1 cellular context compared by ENCODE assay signal in the genomic region with DNA sequence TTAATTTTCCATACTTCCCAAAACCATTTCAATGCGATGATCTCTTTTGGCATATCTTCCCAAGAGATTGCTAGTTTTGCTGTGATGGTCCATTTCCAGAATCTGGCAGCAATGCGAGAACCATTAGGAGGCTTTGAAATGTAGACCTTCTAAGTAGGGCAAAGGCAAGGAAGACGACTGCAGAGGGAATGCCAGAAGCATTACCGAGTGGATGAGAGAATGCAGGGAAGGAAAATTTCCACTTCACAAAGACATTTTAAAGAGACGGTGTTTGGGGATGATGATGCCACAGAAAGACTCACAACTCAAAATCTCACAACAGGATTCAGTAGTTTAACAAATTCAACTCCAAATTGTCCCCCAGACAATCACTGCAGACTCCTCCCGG.
TF ChIP-seq lines count a peak whose summit lies in the region.

No MANE protein-coding gene starts in this region.

TF ChIP-seq in H1, 55 proteins besides CTCF, POLR2A, EP300 and RAD21:
- TF ChIP-seq CEBPB (IDR thresholded peaks at IDR 0.05; ENCODE audit: low read depth, low read length) (no peak), SUZ12 (IDR thresholded peaks at IDR 0.05; ENCODE audit: low read length) (no peak), NRF1 (IDR thresholded peaks at IDR 0.05; ENCODE audit: low read depth, low read length) (no peak), CHD2 (IDR thresholded peaks at IDR 0.05; ENCODE audit: low read length) (no peak), MAX (IDR thresholded peaks at IDR 0.05) (no peak), JUND (IDR thresholded peaks at IDR 0.05; ENCODE audit: low read length) (no peak)
- TF ChIP-seq, protein P1, sequence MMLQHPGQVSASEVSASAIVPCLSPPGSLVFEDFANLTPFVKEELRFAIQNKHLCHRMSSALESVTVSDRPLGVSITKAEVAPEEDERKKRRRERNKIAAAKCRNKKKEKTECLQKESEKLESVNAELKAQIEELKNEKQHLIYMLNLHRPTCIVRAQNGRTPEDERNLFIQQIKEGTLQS (IDR thresholded peaks at IDR 0.05; ENCODE audit: insufficient read depth, low read depth, low read length): no peak
- TF ChIP-seq, protein P2, sequence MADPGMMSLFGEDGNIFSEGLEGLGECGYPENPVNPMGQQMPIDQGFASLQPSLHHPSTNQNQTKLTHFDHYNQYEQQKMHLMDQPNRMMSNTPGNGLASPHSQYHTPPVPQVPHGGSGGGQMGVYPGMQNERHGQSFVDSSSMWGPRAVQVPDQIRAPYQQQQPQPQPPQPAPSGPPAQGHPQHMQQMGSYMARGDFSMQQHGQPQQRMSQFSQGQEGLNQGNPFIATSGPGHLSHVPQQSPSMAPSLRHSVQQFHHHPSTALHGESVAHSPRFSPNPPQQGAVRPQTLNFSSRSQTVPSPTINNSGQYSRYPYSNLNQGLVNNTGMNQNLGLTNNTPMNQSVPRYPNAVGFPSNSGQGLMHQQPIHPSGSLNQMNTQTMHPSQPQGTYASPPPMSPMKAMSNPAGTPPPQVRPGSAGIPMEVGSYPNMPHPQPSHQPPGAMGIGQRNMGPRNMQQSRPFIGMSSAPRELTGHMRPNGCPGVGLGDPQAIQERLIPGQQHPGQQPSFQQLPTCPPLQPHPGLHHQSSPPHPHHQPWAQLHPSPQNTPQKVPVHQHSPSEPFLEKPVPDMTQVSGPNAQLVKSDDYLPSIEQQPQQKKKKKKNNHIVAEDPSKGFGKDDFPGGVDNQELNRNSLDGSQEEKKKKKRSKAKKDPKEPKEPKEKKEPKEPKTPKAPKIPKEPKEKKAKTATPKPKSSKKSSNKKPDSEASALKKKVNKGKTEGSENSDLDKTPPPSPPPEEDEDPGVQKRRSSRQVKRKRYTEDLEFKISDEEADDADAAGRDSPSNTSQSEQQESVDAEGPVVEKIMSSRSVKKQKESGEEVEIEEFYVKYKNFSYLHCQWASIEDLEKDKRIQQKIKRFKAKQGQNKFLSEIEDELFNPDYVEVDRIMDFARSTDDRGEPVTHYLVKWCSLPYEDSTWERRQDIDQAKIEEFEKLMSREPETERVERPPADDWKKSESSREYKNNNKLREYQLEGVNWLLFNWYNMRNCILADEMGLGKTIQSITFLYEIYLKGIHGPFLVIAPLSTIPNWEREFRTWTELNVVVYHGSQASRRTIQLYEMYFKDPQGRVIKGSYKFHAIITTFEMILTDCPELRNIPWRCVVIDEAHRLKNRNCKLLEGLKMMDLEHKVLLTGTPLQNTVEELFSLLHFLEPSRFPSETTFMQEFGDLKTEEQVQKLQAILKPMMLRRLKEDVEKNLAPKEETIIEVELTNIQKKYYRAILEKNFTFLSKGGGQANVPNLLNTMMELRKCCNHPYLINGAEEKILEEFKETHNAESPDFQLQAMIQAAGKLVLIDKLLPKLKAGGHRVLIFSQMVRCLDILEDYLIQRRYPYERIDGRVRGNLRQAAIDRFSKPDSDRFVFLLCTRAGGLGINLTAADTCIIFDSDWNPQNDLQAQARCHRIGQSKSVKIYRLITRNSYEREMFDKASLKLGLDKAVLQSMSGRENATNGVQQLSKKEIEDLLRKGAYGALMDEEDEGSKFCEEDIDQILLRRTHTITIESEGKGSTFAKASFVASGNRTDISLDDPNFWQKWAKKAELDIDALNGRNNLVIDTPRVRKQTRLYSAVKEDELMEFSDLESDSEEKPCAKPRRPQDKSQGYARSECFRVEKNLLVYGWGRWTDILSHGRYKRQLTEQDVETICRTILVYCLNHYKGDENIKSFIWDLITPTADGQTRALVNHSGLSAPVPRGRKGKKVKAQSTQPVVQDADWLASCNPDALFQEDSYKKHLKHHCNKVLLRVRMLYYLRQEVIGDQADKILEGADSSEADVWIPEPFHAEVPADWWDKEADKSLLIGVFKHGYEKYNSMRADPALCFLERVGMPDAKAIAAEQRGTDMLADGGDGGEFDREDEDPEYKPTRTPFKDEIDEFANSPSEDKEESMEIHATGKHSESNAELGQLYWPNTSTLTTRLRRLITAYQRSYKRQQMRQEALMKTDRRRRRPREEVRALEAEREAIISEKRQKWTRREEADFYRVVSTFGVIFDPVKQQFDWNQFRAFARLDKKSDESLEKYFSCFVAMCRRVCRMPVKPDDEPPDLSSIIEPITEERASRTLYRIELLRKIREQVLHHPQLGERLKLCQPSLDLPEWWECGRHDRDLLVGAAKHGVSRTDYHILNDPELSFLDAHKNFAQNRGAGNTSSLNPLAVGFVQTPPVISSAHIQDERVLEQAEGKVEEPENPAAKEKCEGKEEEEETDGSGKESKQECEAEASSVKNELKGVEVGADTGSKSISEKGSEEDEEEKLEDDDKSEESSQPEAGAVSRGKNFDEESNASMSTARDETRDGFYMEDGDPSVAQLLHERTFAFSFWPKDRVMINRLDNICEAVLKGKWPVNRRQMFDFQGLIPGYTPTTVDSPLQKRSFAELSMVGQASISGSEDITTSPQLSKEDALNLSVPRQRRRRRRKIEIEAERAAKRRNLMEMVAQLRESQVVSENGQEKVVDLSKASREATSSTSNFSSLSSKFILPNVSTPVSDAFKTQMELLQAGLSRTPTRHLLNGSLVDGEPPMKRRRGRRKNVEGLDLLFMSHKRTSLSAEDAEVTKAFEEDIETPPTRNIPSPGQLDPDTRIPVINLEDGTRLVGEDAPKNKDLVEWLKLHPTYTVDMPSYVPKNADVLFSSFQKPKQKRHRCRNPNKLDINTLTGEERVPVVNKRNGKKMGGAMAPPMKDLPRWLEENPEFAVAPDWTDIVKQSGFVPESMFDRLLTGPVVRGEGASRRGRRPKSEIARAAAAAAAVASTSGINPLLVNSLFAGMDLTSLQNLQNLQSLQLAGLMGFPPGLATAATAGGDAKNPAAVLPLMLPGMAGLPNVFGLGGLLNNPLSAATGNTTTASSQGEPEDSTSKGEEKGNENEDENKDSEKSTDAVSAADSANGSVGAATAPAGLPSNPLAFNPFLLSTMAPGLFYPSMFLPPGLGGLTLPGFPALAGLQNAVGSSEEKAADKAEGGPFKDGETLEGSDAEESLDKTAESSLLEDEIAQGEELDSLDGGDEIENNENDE (IDR thresholded peaks at IDR 0.05; ENCODE audit: insufficient replicate concordance, low read length): no peak
